24 cellular contexts compared by ENCODE assay signal in genomic region chr9:96006961-96007360, GRCh38.
DNase-seq lines count a peak whose midpoint lies in the region; TF ChIP-seq lines count a peak whose summit lies in the region.
"Had no signal": no experiment of that assay in that cellular context is flagged by ENCODE, and none has a peak within 500 bp of the region (broad histone marks: within the 10 kb centered on the region; RNA-seq: fewer than 3 reads in every experiment).

No MANE protein-coding gene starts in this region.

- BruUV-seq in Calu3 (replicated peaks; lab: Mats Ljungman, UMichigan): no TSS peak

- H3K9me3 Mint-ChIP-seq in Calu3 (ENCODE audit: low read depth, unreplicated experiment): no peaks in the 10 kb centered on the region

- no peaks in the 10 kb centered on the region for H3K36me3 Mint-ChIP-seq in Calu3 (ENCODE audit: insufficient read depth, unreplicated experiment)

- H2BK12ac ChIP-seq in mesenchymal stem cell (ENCODE audit: low read length in 2 of 2): no peak overlapping the region

- no peak overlapping the region for H2AFZ ChIP-seq in mesenchymal stem cell (ENCODE audit: low read depth, low read length)

- no peaks in the 10 kb centered on the region for H3K79me1 ChIP-seq in mesenchymal stem cell (replicated peaks; ENCODE audit: low read length, poor library complexity, severe bottlenecking)

- H3K4me3 ChIP-seq in astrocyte of the spinal cord (ENCODE audit: low read depth, low read length): no peak overlapping the region
- no peak overlapping the region for H3K4me3 ChIP-seq in mesenchymal stem cell (ENCODE audit: insufficient read depth in 1 of 2, low read depth in 1 of 2, low read length in 2 of 2)
- H3K4me3 ChIP-seq: lower lobe of right lung, MG63, right atrium auricular region, suprapubic skin had no signal

- TF ChIP-seq CTCF in astrocyte of the spinal cord (IDR thresholded peaks at IDR 0.05; ENCODE audit: low read depth, low read length) (no peak), Calu3 (IDR thresholded peaks at IDR 0.05; ENCODE audit: unreplicated experiment) (no peak)

- no peak overlapping the region for H3K4me3 Mint-ChIP-seq in Calu3 (ENCODE audit: low read depth, unreplicated experiment)
- H3K4me3 Mint-ChIP-seq: activated CD4-positive, alpha-beta T cell treated with anti-CD3 and anti-CD28 coated beads, Interleukin-2, amount 10 ng/mL, durations not matched to agents 24 days and 14 days; activated naive CD8-positive, alpha-beta T cell; CD4-positive, alpha-beta memory T cell; H9 had no signal

- no peak overlapping the region for H2BK120ac ChIP-seq in mesenchymal stem cell (ENCODE audit: low read depth, low read length)

- in situ Hi-C loops in astrocyte of the spinal cord (cut with HindIII; ENCODE audit: low sequenced_read_pairs): no loop called here

- H3K4me1 Mint-ChIP-seq in Calu3 (ENCODE audit: low read depth, unreplicated experiment): no peaks in the 10 kb centered on the region

- H3K14ac ChIP-seq in mesenchymal stem cell (ENCODE audit: low read length in 2 of 2): no peak overlapping the region

- intact Hi-C loops in Calu3 (cut with micrococcal nuclease; ENCODE audit: unreplicated experiment): no loop called here

- no peaks in the 10 kb centered on the region for H3K27me3 ChIP-seq in mesenchymal stem cell (ENCODE audit: control insufficient read depth in 1 of 2, insufficient read depth in 1 of 2, low read length in 2 of 2)
- H3K27me3 ChIP-seq: MG63, right atrium auricular region, suprapubic skin had no signal

- no peak overlapping the region for H2BK15ac ChIP-seq in mesenchymal stem cell (ENCODE audit: low read depth, poor library complexity, severe bottlenecking)

- peaks cover 9 to 54% of the 10 kb centered on the region in 2 experiments for H3K36me3 ChIP-seq in mesenchymal stem cell (ENCODE audit: control insufficient read depth in 1 of 2, insufficient read depth in 2 of 2, low read depth in 1 of 2, low read length in 2 of 2)

- no peak overlapping the region for H4K91ac ChIP-seq in mesenchymal stem cell (ENCODE audit: low read length)

- H3K9ac ChIP-seq in mesenchymal stem cell (ENCODE audit: low read length): no peak overlapping the region

- no peak overlapping the region for H4K8ac ChIP-seq in mesenchymal stem cell (ENCODE audit: low read length)

- no peak overlapping the region for H3K27ac Mint-ChIP-seq in Calu3 (ENCODE audit: unreplicated experiment)
- H3K27ac Mint-ChIP-seq: activated CD4-positive, alpha-beta T cell treated with anti-CD3 and anti-CD28 coated beads, Interleukin-2, amount 10 ng/mL, durations not matched to agents 24 days and 14 days; activated naive CD8-positive, alpha-beta T cell; CD4-positive, alpha-beta memory T cell; H9 had no signal

- H2AK5ac ChIP-seq in mesenchymal stem cell (ENCODE audit: low read length, severe bottlenecking): no peak overlapping the region

- DNase-seq in AG08395 (ENCODE audit: low spot score) (peak; percentile 58), HT1080 (ENCODE audit: low read depth) (peak; percentile 21), astrocyte of the spinal cord (ENCODE audit: low read depth, low spot score) (peak; percentile 48), mesenchymal stem cell (peak; percentile 46), NCI-H2029 treated with DMSO at 0.1 percent for 48 hours (lab: John Stamatoyannopoulos, UW) (no peak), retina (no peak), GM03348 (ENCODE audit: low spot score) (no peak), Calu3 (no peak)
- DNase-seq: CD4-positive, alpha-beta memory T cell; cortex of kidney; DMS153; H9; hippocampal formation; islet precursor cell; lower lobe of right lung; MG63; NCI-H1436 treated with DMSO at 0.1 percent for 48 hours; NCI-H774; nucleus accumbens; stimulated activated CD8-positive, alpha-beta memory T cell treated with anti-CD3 and anti-CD28 coated beads, Interleukin-4, amount 100 ng/mL, for 48 hours had no signal

- H3K18ac ChIP-seq in mesenchymal stem cell (ENCODE audit: low read depth in 1 of 2, low read length in 2 of 2): no peak overlapping the region

- no peak overlapping the region for H2BK5ac ChIP-seq in mesenchymal stem cell (ENCODE audit: low read depth, low read length, poor library complexity, severe bottlenecking)

- H3K27ac ChIP-seq in mesenchymal stem cell (ENCODE audit: low read length, poor library complexity, severe bottlenecking): no peak overlapping the region
- H3K27ac ChIP-seq: lower lobe of right lung, right atrium auricular region, suprapubic skin had no signal

- H3K4ac ChIP-seq in mesenchymal stem cell (ENCODE audit: low read depth in 1 of 2, low read length in 2 of 2): no peak overlapping the region

- H3K9me3 ChIP-seq in mesenchymal stem cell (ENCODE audit: control insufficient read depth, low read length): no peaks in the 10 kb centered on the region
- H3K9me3 ChIP-seq: lower lobe of right lung, MG63, right atrium auricular region, suprapubic skin had no signal

- CTCF ChIA-PET in Calu3 (lab: Charles Lee): interaction anchor here (0.6 kb wide), 1 partner anchor 965 kb away, joined by 3 read pairs; no protein-coding TSS in a partner anchor

- H3K4me2 ChIP-seq in mesenchymal stem cell (ENCODE audit: low read length, poor library complexity, severe bottlenecking): no peak overlapping the region

- peaks cover 3% of the 10 kb centered on the region for H3K4me1 ChIP-seq in mesenchymal stem cell (ENCODE audit: control insufficient read depth, insufficient read depth, low read depth, low read length)
- H3K4me1 ChIP-seq: lower lobe of right lung, suprapubic skin had no signal

- H3K23ac ChIP-seq in mesenchymal stem cell (ENCODE audit: low read length in 2 of 2): no peak overlapping the region

- no peaks in the 10 kb centered on the region for H3K27me3 Mint-ChIP-seq in Calu3 (ENCODE audit: unreplicated experiment)
- H3K27me3 Mint-ChIP-seq: activated CD4-positive, alpha-beta T cell treated with anti-CD3 and anti-CD28 coated beads, Interleukin-2, amount 10 ng/mL, durations not matched to agents 24 days and 14 days; activated naive CD8-positive, alpha-beta T cell; CD4-positive, alpha-beta memory T cell had no signal

Comparison
In these comparisons a context has a peak if more than half of its experiments do, and no peak if none do; other contexts are left out.
1. DNase-seq: peak in AG08395 (single experiment), HT1080 (single experiment), astrocyte of the spinal cord (single experiment) and mesenchymal stem cell (single experiment); none in NCI-H2029 treated with DMSO at 0.1 percent for 48 hours (single experiment), retina (single experiment), GM03348 (single experiment) and Calu3 (single experiment).